Comparison of ENCODE assay signal across 1 cellular context in genomic region chr20:35698298-35699126, GRCh38.
A peak's percentile ranks its signal among the peaks of the same experiment; 100 is the strongest.
TF ChIP-seq lines count a peak whose summit lies in the region.

No MANE protein-coding gene starts in this region.

TF ChIP-seq in WTC11, 78 proteins besides CTCF, POLR2A, EP300 and RAD21 (continued from another document):
- TF ChIP-seq ZNF281 (CRISPR knock-in tag; IDR thresholded peaks at IDR 0.05) (0 out of 2 replicates have a peak, but pooled peaks have one; percentile 8), CDX4 (CRISPR knock-in tag; IDR thresholded peaks at IDR 0.05; ENCODE audit: borderline replicate concordance) (no peak), TEAD4 (CRISPR knock-in tag; IDR thresholded peaks at IDR 0.05) (no peak), CREM (CRISPR knock-in tag; IDR thresholded peaks at IDR 0.05) (no peak), FOXJ3 (CRISPR knock-in tag; IDR thresholded peaks at IDR 0.05; ENCODE audit: borderline replicate concordance) (no peak), OVOL2 (CRISPR knock-in tag; IDR thresholded peaks at IDR 0.05; ENCODE audit: borderline replicate concordance) (no peak), GABPB1 (CRISPR knock-in tag; IDR thresholded peaks at IDR 0.05) (no peak; the same call in 1 of the 2 replicates), JUN (CRISPR knock-in tag; IDR thresholded peaks at IDR 0.05) (0 out of 2 replicates have a peak, but pooled peaks have one; percentile 12), ZNF396 (CRISPR knock-in tag; IDR thresholded peaks at IDR 0.05; ENCODE audit: borderline replicate concordance) (no peak), E2F4 (CRISPR knock-in tag; IDR thresholded peaks at IDR 0.05; ENCODE audit: borderline replicate concordance, low read depth) (no peak), AR (CRISPR knock-in tag; IDR thresholded peaks at IDR 0.05) (no peak), PRDM15 (CRISPR knock-in tag; IDR thresholded peaks at IDR 0.05) (no peak)
